ENCODE assay signal across 8 cellular contexts in genomic region chr2:108607706-108608301, GRCh38.
DNase-seq lines count a peak whose midpoint lies in the region; ATAC-seq and TF ChIP-seq lines count a peak whose summit lies in the region.

No MANE protein-coding gene starts in this region.

- no peak overlapping the region for H3K4me3 Mint-ChIP-seq in activated CD4-positive, alpha-beta T cell treated with anti-CD3 and anti-CD28 coated beads, Interleukin-2, amount 10 ng/mL, durations not matched to agents 24 days and 14 days

- no peak overlapping the region for H3K27ac Mint-ChIP-seq in activated CD4-positive, alpha-beta T cell treated with anti-CD3 and anti-CD28 coated beads, Interleukin-2, amount 10 ng/mL, durations not matched to agents 24 days and 14 days

- ATAC-seq in HG02852 (IDR thresholded peaks at IDR 0.05; ENCODE audit: unreplicated experiment) = no peak

- no peaks in the 10 kb centered on the region for H3K9me3 Mint-ChIP-seq in activated CD4-positive, alpha-beta T cell treated with anti-CD3 and anti-CD28 coated beads, Interleukin-2, amount 10 ng/mL, durations not matched to agents 24 days and 14 days

- peaks cover 2% of the 10 kb centered on the region for H3K36me3 Mint-ChIP-seq in activated CD4-positive, alpha-beta T cell treated with anti-CD3 and anti-CD28 coated beads, Interleukin-2, amount 10 ng/mL, durations not matched to agents 24 days and 14 days (ENCODE audit: low read depth)

- intact Hi-C loops in activated CD4-positive, alpha-beta T cell treated with anti-CD3 and anti-CD28 coated beads, Interleukin-2, amount 10 ng/mL, durations not matched to agents 24 days and 14 days (cut with micrococcal nuclease) = loop anchor here (1.0 kb wide), 1 partner anchor 28 kb away; no protein-coding TSS in a partner anchor

- DNase-seq in NCI-H82 (lab: John Stamatoyannopoulos, UW) (peak; percentile 49), NCI-H82 treated with DMSO at 0.1 percent for 48 hours (lab: John Stamatoyannopoulos, UW; ENCODE audit: unreplicated experiment) (no peak), MV-4-11 (lab: John Stamatoyannopoulos, UW) (peak; percentile 49), fibroblast of the aortic adventitia (ENCODE audit: low read depth) (peak; percentile 64), retinal pigment epithelial cell (ENCODE audit: low read depth) (no peak), AG08395 (ENCODE audit: low spot score) (no peak)
- DNase-seq in activated CD4-positive, alpha-beta T cell treated with anti-CD3 and anti-CD28 coated beads, Interleukin-2, amount 10 ng/mL, durations not matched to agents 24 days and 14 days = peak; percentile 83

- TF ChIP-seq CTCF in fibroblast of the aortic adventitia (IDR thresholded peaks at IDR 0.05; ENCODE audit: insufficient read depth, low read length) (peak; percentile 70), retinal pigment epithelial cell (conservative IDR thresholded peaks at IDR 0.05; ENCODE audit: low read depth, low read length) (peak; percentile 66)

- H3K4me3 ChIP-seq in fibroblast of the aortic adventitia (ENCODE audit: low read depth, low read length) (no peak overlapping the region), retinal pigment epithelial cell (ENCODE audit: low read length) (no peak overlapping the region)

- no peaks in the 10 kb centered on the region for H3K27me3 Mint-ChIP-seq in activated CD4-positive, alpha-beta T cell treated with anti-CD3 and anti-CD28 coated beads, Interleukin-2, amount 10 ng/mL, durations not matched to agents 24 days and 14 days

- H3K4me1 Mint-ChIP-seq in activated CD4-positive, alpha-beta T cell treated with anti-CD3 and anti-CD28 coated beads, Interleukin-2, amount 10 ng/mL, durations not matched to agents 24 days and 14 days = peaks cover 65% of the 10 kb centered on the region

Comparison
In these comparisons a context has a peak if more than half of its experiments do, and no peak if none do; other contexts are left out.
1. DNase-seq: peak in NCI-H82 (single experiment), MV-4-11 (single experiment), activated CD4-positive, alpha-beta T cell treated with anti-CD3 and anti-CD28 coated beads, Interleukin-2, amount 10 ng/mL, durations not matched to agents 24 days and 14 days (single experiment) and fibroblast of the aortic adventitia (single experiment); none in NCI-H82 treated with DMSO at 0.1 percent for 48 hours (single experiment), retinal pigment epithelial cell (single experiment) and AG08395 (single experiment).